ENCODE assay signal across 13 cellular contexts in genomic region chr6:44642345-44642744, GRCh38.
DNase-seq lines count a peak whose midpoint lies in the region; ATAC-seq and TF ChIP-seq lines count a peak whose summit lies in the region.
"Had no signal": no experiment of that assay in that cellular context is flagged by ENCODE, and none has a peak within 500 bp of the region (broad histone marks: within the 10 kb centered on the region; RNA-seq: fewer than 3 reads in every experiment).

No MANE protein-coding gene starts in this region.

- no peak overlapping the region for H4K8ac ChIP-seq in H9 (replicated peaks; ENCODE audit: insufficient read length, low read depth, low read length)

- no peaks in the 10 kb centered on the region for H3K36me3 Mint-ChIP-seq in activated naive CD4-positive, alpha-beta T cell treated with anti-CD3 and anti-CD28 coated beads for 36 hours (ENCODE audit: low read depth)
- H3K36me3 Mint-ChIP-seq in activated CD8-positive, alpha-beta T cell treated with anti-CD3 and anti-CD28 coated beads, Interleukin-2, amount 10 ng/mL, durations not matched to agents 7 days and 5 days (ENCODE audit: low read depth), result no peaks in the 10 kb centered on the region
- H3K36me3 Mint-ChIP-seq in stimulated activated effector memory CD8-positive, alpha-beta T cell treated with anti-CD3 and anti-CD28 coated beads, Interleukin-12 subunit alpha, Interleukin-12 subunit beta, amount 100 ng/mL, for 72 hours, result peaks cover 16% of the 10 kb centered on the region
- H3K36me3 Mint-ChIP-seq in H9 (ENCODE audit: insufficient read depth in 1 of 3, low read depth in 3 of 3), result no peaks in the 10 kb centered on the region
- H3K36me3 Mint-ChIP-seq: CD8-positive, alpha-beta memory T cell had no signal

- H3K79me1 ChIP-seq in H9 (ENCODE audit: insufficient read depth, low read depth, low read length, poor library complexity, severe bottlenecking), result no peaks in the 10 kb centered on the region

- H3K9me3 Mint-ChIP-seq in activated naive CD4-positive, alpha-beta T cell treated with anti-CD3 and anti-CD28 coated beads for 36 hours, result no peaks in the 10 kb centered on the region
- no peaks in the 10 kb centered on the region for H3K9me3 Mint-ChIP-seq in activated CD8-positive, alpha-beta T cell treated with anti-CD3 and anti-CD28 coated beads, Interleukin-2, amount 10 ng/mL, durations not matched to agents 7 days and 5 days (ENCODE audit: insufficient read depth)
- H3K9me3 Mint-ChIP-seq in stimulated activated effector memory CD8-positive, alpha-beta T cell treated with anti-CD3 and anti-CD28 coated beads, Interleukin-12 subunit alpha, Interleukin-12 subunit beta, amount 100 ng/mL, for 72 hours, result no peaks in the 10 kb centered on the region
- no peaks in the 10 kb centered on the region; a peak in 1 of 5 replicates for H3K9me3 Mint-ChIP-seq in H9

- H2BK20ac ChIP-seq in H9 (ENCODE audit: low read depth, low read length, poor library complexity, severe bottlenecking), result no peak overlapping the region

- no peak for DNase-seq in activated naive CD4-positive, alpha-beta T cell treated with anti-CD3 and anti-CD28 coated beads for 36 hours
- no peak for DNase-seq in activated naive CD4-positive, alpha-beta T cell treated with anti-CD3 and anti-CD28 coated beads, Interleukin-2, amount 50 U/mL, for 16 hours
- DNase-seq in MV-4-11 (lab: John Stamatoyannopoulos, UW), result peak; percentile 92
- DNase-seq in activated CD8-positive, alpha-beta T cell treated with anti-CD3 and anti-CD28 coated beads, Interleukin-2, amount 10 ng/mL, durations not matched to agents 7 days and 5 days, result no peak
- no peak for DNase-seq in stimulated activated effector memory CD8-positive, alpha-beta T cell treated with anti-CD3 and anti-CD28 coated beads, Interleukin-12 subunit alpha, Interleukin-12 subunit beta, amount 100 ng/mL, for 72 hours (ENCODE audit: low spot score in 2 of 2)
- no peak for DNase-seq in NCI-H510A treated with DMSO at 0.1 percent for 48 hours (lab: John Stamatoyannopoulos, UW)
- no peak for DNase-seq in H9
- DNase-seq in SW480 (ENCODE audit: low spot score), result no peak
- DNase-seq: CD8-positive, alpha-beta memory T cell; colonic mucosa; MM.1S; NCI-H1694 treated with DMSO at 0.1 percent for 48 hours had no signal

- no peak overlapping the region for H2BK15ac ChIP-seq in H9 (ENCODE audit: low read depth, low read length)

- peaks cover 14% of the 10 kb centered on the region for H3K4me1 Mint-ChIP-seq in activated naive CD4-positive, alpha-beta T cell treated with anti-CD3 and anti-CD28 coated beads for 36 hours (ENCODE audit: low read depth)
- peaks cover 1% of the 10 kb centered on the region for H3K4me1 Mint-ChIP-seq in activated CD8-positive, alpha-beta T cell treated with anti-CD3 and anti-CD28 coated beads, Interleukin-2, amount 10 ng/mL, durations not matched to agents 7 days and 5 days (ENCODE audit: low read depth)
- peaks cover 37% of the 10 kb centered on the region for H3K4me1 Mint-ChIP-seq in stimulated activated effector memory CD8-positive, alpha-beta T cell treated with anti-CD3 and anti-CD28 coated beads, Interleukin-12 subunit alpha, Interleukin-12 subunit beta, amount 100 ng/mL, for 72 hours
- H3K4me1 Mint-ChIP-seq in H9, result no peaks in the 10 kb centered on the region
- H3K4me1 Mint-ChIP-seq: CD8-positive, alpha-beta memory T cell had no signal

- H3T11ph ChIP-seq in H9 (ENCODE audit: low read length), result no peak overlapping the region

- no peak overlapping the region for H4K91ac ChIP-seq in H9 (ENCODE audit: insufficient read length, low read depth, low read length)

- intact Hi-C loops in activated naive CD4-positive, alpha-beta T cell treated with anti-CD3 and anti-CD28 coated beads for 36 hours (cut with micrococcal nuclease), result loop anchor here (5.0 kb wide), 1 partner anchor 1070 kb away; no protein-coding TSS in a partner anchor

- H3K18ac ChIP-seq in H9 (ENCODE audit: insufficient read length, low read depth, low read length), result no peak overlapping the region

- no peaks in the 10 kb centered on the region for H3K4me1 ChIP-seq in H9 (ENCODE audit: insufficient read depth, low read length)
- H3K4me1 ChIP-seq: colonic mucosa had no signal

- no peak overlapping the region for H3K9ac ChIP-seq in H9 (ENCODE audit: extremely low read depth, insufficient read length, low read length)

- CTCF ChIA-PET in activated naive CD4-positive, alpha-beta T cell treated with anti-CD3 and anti-CD28 coated beads for 36 hours (lab: Charles Lee), result interaction anchor here (1.3 kb wide), 1 partner anchor 13 kb away, joined by 4 read pairs; no protein-coding TSS in a partner anchor
- CTCF ChIA-PET in activated CD8-positive, alpha-beta T cell treated with anti-CD3 and anti-CD28 coated beads, Interleukin-2, amount 10 ng/mL, durations not matched to agents 7 days and 5 days (lab: Charles Lee), result interaction anchor here (1.1 kb wide), 1 partner anchor 14 kb away, joined by 3 read pairs; no protein-coding TSS in a partner anchor

- no peak overlapping the region for H2BK12ac ChIP-seq in H9 (ENCODE audit: insufficient read length, low read depth, low read length)

- H3K4me2 ChIP-seq in H9 (ENCODE audit: insufficient read depth, insufficient read length, low read length), result no peak overlapping the region

- H3K14ac ChIP-seq in H9 (ENCODE audit: insufficient read depth, low read length), result no peak overlapping the region

- H3K27ac ChIP-seq in H9 (ENCODE audit: insufficient read length, low read depth, low read length), result no peak overlapping the region
- H3K27ac ChIP-seq: colonic mucosa, neutrophil had no signal

- WGBS in H9 (ENCODE audit: extremely low coverage, insufficient read length, low lambda C conversion rate), result no CpG with 5 or more reads among the region's 1 CpG

- no peak overlapping the region for H2AFZ ChIP-seq in H9 (ENCODE audit: low read length)

- H2BK5ac ChIP-seq in H9 (ENCODE audit: insufficient read length, low read length), result no peak overlapping the region

- H3K27me3 ChIP-seq in H9 (ENCODE audit: insufficient read depth, low read length), result no peaks in the 10 kb centered on the region
- H3K27me3 ChIP-seq: colonic mucosa, neutrophil had no signal

- H3K56ac ChIP-seq in H9 (ENCODE audit: insufficient read length, low read depth, low read length), result no peak overlapping the region

- no peak for TF ChIP-seq CTCF in H9 (conservative IDR thresholded peaks at IDR 0.05)

- no peak overlapping the region for H3K4me3 Mint-ChIP-seq in activated naive CD4-positive, alpha-beta T cell treated with anti-CD3 and anti-CD28 coated beads for 36 hours
- no peak overlapping the region for H3K4me3 Mint-ChIP-seq in activated CD8-positive, alpha-beta T cell treated with anti-CD3 and anti-CD28 coated beads, Interleukin-2, amount 10 ng/mL, durations not matched to agents 7 days and 5 days
- peak overlapping the region; percentile 49 for H3K4me3 Mint-ChIP-seq in stimulated activated effector memory CD8-positive, alpha-beta T cell treated with anti-CD3 and anti-CD28 coated beads, Interleukin-12 subunit alpha, Interleukin-12 subunit beta, amount 100 ng/mL, for 72 hours
- H3K4me3 Mint-ChIP-seq in H9, result no peak overlapping the region
- H3K4me3 Mint-ChIP-seq: CD8-positive, alpha-beta memory T cell had no signal

- H3K27ac Mint-ChIP-seq in activated naive CD4-positive, alpha-beta T cell treated with anti-CD3 and anti-CD28 coated beads for 36 hours, result peak overlapping the region; percentile 73
- H3K27ac Mint-ChIP-seq in activated CD8-positive, alpha-beta T cell treated with anti-CD3 and anti-CD28 coated beads, Interleukin-2, amount 10 ng/mL, durations not matched to agents 7 days and 5 days, result peak overlapping the region; percentile 32
- peak overlapping the region; percentile 93 for H3K27ac Mint-ChIP-seq in stimulated activated effector memory CD8-positive, alpha-beta T cell treated with anti-CD3 and anti-CD28 coated beads, Interleukin-12 subunit alpha, Interleukin-12 subunit beta, amount 100 ng/mL, for 72 hours
- H3K27ac Mint-ChIP-seq in H9, result no peak overlapping the region

- H4K20me1 ChIP-seq in H9 (ENCODE audit: control insufficient read depth, insufficient read depth, insufficient read length), result no peaks in the 10 kb centered on the region

- no peak overlapping the region for H2BK120ac ChIP-seq in H9 (ENCODE audit: low read depth, low read length, poor library complexity, severe bottlenecking)

- no peak for ATAC-seq in activated CD8-positive, alpha-beta T cell treated with anti-CD3 and anti-CD28 coated beads, Interleukin-2, amount 10 ng/mL, durations not matched to agents 7 days and 5 days
- peak; percentile 78 for ATAC-seq in stimulated activated effector memory CD8-positive, alpha-beta T cell treated with anti-CD3 and anti-CD28 coated beads, Interleukin-12 subunit alpha, Interleukin-12 subunit beta, amount 100 ng/mL, for 72 hours

- no peaks in the 10 kb centered on the region for H3K9me3 ChIP-seq in H9 (ENCODE audit: control insufficient read depth, low read depth, low read length)
- H3K9me3 ChIP-seq: colonic mucosa, neutrophil had no signal

- no peaks in the 10 kb centered on the region for H3K79me2 ChIP-seq in H9 (ENCODE audit: insufficient read depth, low read length)

- no peaks in the 10 kb centered on the region for H3K23me2 ChIP-seq in H9 (ENCODE audit: insufficient read length, low read depth, low read length, poor library complexity, severe bottlenecking)

- no peak overlapping the region for H3K23ac ChIP-seq in H9 (ENCODE audit: insufficient read length, low read depth, low read length)

- H3K27me3 Mint-ChIP-seq in activated naive CD4-positive, alpha-beta T cell treated with anti-CD3 and anti-CD28 coated beads for 36 hours (ENCODE audit: low read depth), result no peaks in the 10 kb centered on the region
- no peaks in the 10 kb centered on the region for H3K27me3 Mint-ChIP-seq in activated CD8-positive, alpha-beta T cell treated with anti-CD3 and anti-CD28 coated beads, Interleukin-2, amount 10 ng/mL, durations not matched to agents 7 days and 5 days (ENCODE audit: low read depth)
- H3K27me3 Mint-ChIP-seq in H9 (ENCODE audit: low read depth), result no peaks in the 10 kb centered on the region; the same call in 1 of the 2 replicates

- POLR2A ChIA-PET in activated CD8-positive, alpha-beta T cell treated with anti-CD3 and anti-CD28 coated beads, Interleukin-2, amount 10 ng/mL, durations not matched to agents 7 days and 5 days (lab: Charles Lee), result no interaction called here

- H2AK5ac ChIP-seq in H9 (ENCODE audit: insufficient read length, low read length), result no peak overlapping the region

- no peak overlapping the region for H3K4ac ChIP-seq in H9 (ENCODE audit: low read depth, low read length)

- H4K5ac ChIP-seq in H9 (ENCODE audit: insufficient read length, low read depth, low read length), result no peak overlapping the region

Comparison
In these comparisons a context has a peak if more than half of its experiments do, and no peak if none do; other contexts are left out.
1. H3K27ac Mint-ChIP-seq: peak in activated naive CD4-positive, alpha-beta T cell treated with anti-CD3 and anti-CD28 coated beads for 36 hours (single experiment), activated CD8-positive, alpha-beta T cell treated with anti-CD3 and anti-CD28 coated beads, Interleukin-2, amount 10 ng/mL, durations not matched to agents 7 days and 5 days (single experiment) and stimulated activated effector memory CD8-positive, alpha-beta T cell treated with anti-CD3 and anti-CD28 coated beads, Interleukin-12 subunit alpha, Interleukin-12 subunit beta, amount 100 ng/mL, for 72 hours (single experiment); none in H9 (0 of 3).